ENCODE assay signal across 16 cellular contexts in genomic region chr9:129148463-129149204, GRCh38. TPM values are rescaled to one million over a fixed set of nuclear protein-coding genes. Genes with fewer than 3 reads are reported as not detected.
DNase-seq lines count a peak whose midpoint lies in the region; ATAC-seq and TF ChIP-seq lines count a peak whose summit lies in the region.
"Had no signal": no experiment of that assay in that cellular context is flagged by ENCODE, and none has a peak within 500 bp of the region (broad histone marks: within the 10 kb centered on the region; RNA-seq: fewer than 3 reads in every experiment).

No MANE protein-coding gene starts in this region.

- no peak for DNase-seq in HCT116 (ENCODE audit: low read depth, low spot score)
- DNase-seq in mammary epithelial cell, result no peak
- DNase-seq in psoas muscle, result no peak
- DNase-seq in DMS53 (lab: John Stamatoyannopoulos, UW), result no peak
- no peak for DNase-seq in GM19238 (ENCODE audit: insufficient read length, low spot score)
- no peak for DNase-seq in activated CD4-positive, alpha-beta T cell treated with anti-CD3 and anti-CD28 coated beads for 4 hours
- DNase-seq: activated CD8-positive, alpha-beta memory T cell treated with anti-CD3 and anti-CD28 coated beads for 24 hours; activated effector memory CD4-positive, alpha-beta T cell treated with Interleukin-2 at 50 U/mL for 16 hours; mesendoderm; NCI-H2081; NCI-H526 treated with DMSO at 0.1 percent for 48 hours; small intestine; stimulated activated naive CD4-positive, alpha-beta T cell had no signal

- no peaks in the 10 kb centered on the region for H3K9me3 ChIP-seq in BLaER1 treated with 17β-estradiol and CSF1 and Interleukin-3, amounts not matched to agents 10 nM and 100 nM (replicated peaks in 1 of 11)
- H3K9me3 ChIP-seq in HCT116 (ENCODE audit: control insufficient read depth in 1 of 2, insufficient read depth in 1 of 2, low read depth in 1 of 2, low read length in 2 of 2), result no peaks in the 10 kb centered on the region
- no peaks in the 10 kb centered on the region for H3K9me3 ChIP-seq in mammary epithelial cell (replicated peaks; ENCODE audit: insufficient read depth, low read length)
- H3K9me3 ChIP-seq in psoas muscle, result no peaks in the 10 kb centered on the region

- RAD21 ChIA-PET in HCT116 (lab: Charles Lee; ENCODE audit: low non-redundant PET in 1 of 2, low total read pairs in 2 of 2, uncharacterized antibody in 2 of 2, unreplicated experiment in 2 of 2), result no interaction called here

- intact Hi-C loops in HCT116 (cut with micrococcal nuclease), result no loop called here
- intact Hi-C loops in mammary epithelial cell (cut with micrococcal nuclease), result no loop called here
- intact Hi-C loops in psoas muscle (cut with DNase I), result loop anchor here in 1 of 2 donors (10.0 kb wide), 1 partner anchor 636 kb away; no protein-coding TSS in a partner anchor

- H3K9ac ChIP-seq in BLaER1 treated with 17β-estradiol and CSF1 and Interleukin-3, amounts not matched to agents 10 nM and 100 nM, result peak overlapping the region in 8 of 11 experiments; percentile 2 to 44 (median 27); a peak in 9 of 22 replicates
- H3K9ac ChIP-seq in HCT116 (ENCODE audit: low read length), result no peak overlapping the region
- H3K9ac ChIP-seq in mammary epithelial cell (ENCODE audit: insufficient read depth, low read length), result no peak overlapping the region

- TF ChIP-seq POLR2A in HCT116 (IDR thresholded peaks at IDR 0.05; ENCODE audit: borderline replicate concordance, extremely low read depth, insufficient read depth, insufficient read length), result no peak

- no peaks in the 10 kb centered on the region for H3K27me3 ChIP-seq in BLaER1 treated with 17β-estradiol and CSF1 and Interleukin-3, amounts not matched to agents 10 nM and 100 nM
- H3K27me3 ChIP-seq in HCT116 (ENCODE audit: insufficient read depth, low read length) (no peaks in the 10 kb centered on the region), mammary epithelial cell (ENCODE audit: insufficient read depth, low read length) (no peaks in the 10 kb centered on the region), psoas muscle (ENCODE audit: insufficient read depth in 3 of 3, low read length in 2 of 3) (no peaks in the 10 kb centered on the region)

- no peak overlapping the region for H3K4me3 ChIP-seq in BLaER1 treated with 17β-estradiol and CSF1 and Interleukin-3, amounts not matched to agents 10 nM and 100 nM
- H3K4me3 ChIP-seq in HCT116 (replicated peaks in 1 of 2; ENCODE audit: low read depth in 1 of 2, low read length in 2 of 2), result no peak overlapping the region
- H3K4me3 ChIP-seq in mammary epithelial cell (replicated peaks in 1 of 3; ENCODE audit: insufficient read depth in 1 of 3, low read depth in 2 of 3, low read length in 3 of 3), result no peak overlapping the region
- no peak overlapping the region for H3K4me3 ChIP-seq in psoas muscle

- ATAC-seq in HCT116 (no peak), psoas muscle (no peak), HG03097 (IDR thresholded peaks at IDR 0.05; ENCODE audit: low FRiP score, unreplicated experiment) (no peak)

- CTCF ChIA-PET in HCT116 (lab: Charles Lee), result no interaction called here
- CTCF ChIA-PET in mammary epithelial cell (lab: Charles Lee; ENCODE audit: low non-redundant PET), result no interaction called here

- WGBS in mammary epithelial cell (ENCODE audit: low coverage, missing lambda C conversion rate), result 96% methylated on average over 4 of the region's 6 CpGs
- 67 to 73% (median 70%) methylated on average over 5 to 6 of the region's 6 CpGs for WGBS in psoas muscle, 3 donors

- BruUV-seq in HCT116 (replicated peaks; lab: Mats Ljungman, UMichigan) (TSS peak; percentile 15), mammary epithelial cell (replicated peaks; lab: Mats Ljungman, UMichigan) (TSS peak; percentile 60)

- POLR2A ChIA-PET in HCT116 (lab: Charles Lee), result no interaction called here

- H3K79me2 ChIP-seq in HCT116 (ENCODE audit: insufficient read depth, low read length), result peaks cover 15% of the 10 kb centered on the region; the same call in 1 of the 2 replicates
- H3K79me2 ChIP-seq in mammary epithelial cell (ENCODE audit: insufficient read depth, low read length), result peaks cover 1% of the 10 kb centered on the region

- no peak for TF ChIP-seq RAD21 in HCT116 (IDR thresholded peaks at IDR 0.05; ENCODE audit: low read depth)

- peak overlapping the region in 6 of 11 experiments; percentile 3 to 27 (median 14); a peak in 5 of 22 replicates for H3K4me2 ChIP-seq in BLaER1 treated with 17β-estradiol and CSF1 and Interleukin-3, amounts not matched to agents 10 nM and 100 nM
- no peak overlapping the region for H3K4me2 ChIP-seq in HCT116 (ENCODE audit: low read length)
- H3K4me2 ChIP-seq in mammary epithelial cell (ENCODE audit: insufficient read depth, low read depth, low read length), result no peak overlapping the region

- H2AFZ ChIP-seq in HCT116 (ENCODE audit: low read depth, low read length, poor library complexity, severe bottlenecking), result no peak overlapping the region
- no peak overlapping the region for H2AFZ ChIP-seq in mammary epithelial cell (ENCODE audit: low read depth, low read length)

- H3K36me3 ChIP-seq in BLaER1 treated with 17β-estradiol and CSF1 and Interleukin-3, amounts not matched to agents 10 nM and 100 nM, result peaks cover 24 to 77% (median 45%) of the 10 kb centered on the region in 11 experiments
- peaks cover 8 to 19% of the 10 kb centered on the region in 2 experiments; a peak in 3 of 4 replicates for H3K36me3 ChIP-seq in HCT116 (ENCODE audit: control insufficient read depth in 1 of 2, insufficient read depth in 2 of 2, low read length in 2 of 2)
- peaks cover 2% of the 10 kb centered on the region for H3K36me3 ChIP-seq in mammary epithelial cell (ENCODE audit: insufficient read depth, low read length)
- peaks cover 0 to 48% of the 10 kb centered on the region in 2 donors for H3K36me3 ChIP-seq in psoas muscle (ENCODE audit: insufficient read depth in 1 of 2, low read depth in 1 of 2)

- TF ChIP-seq CTCF in HCT116 (IDR thresholded peaks at IDR 0.05 in 2 of 3, conservative IDR thresholded peaks at IDR 0.05 in 1 of 3; ENCODE audit: borderline replicate concordance in 1 of 3, insufficient read depth in 1 of 3, low read depth in 2 of 3, low read length in 2 of 3), result no peak
- no peak for TF ChIP-seq CTCF in mammary epithelial cell (conservative IDR thresholded peaks at IDR 0.05 in 1 of 2, IDR thresholded peaks at IDR 0.05 in 1 of 2; ENCODE audit: extremely low read depth in 1 of 2, insufficient read depth in 1 of 2, low read depth in 1 of 2, low read length in 2 of 2)
- no peak for TF ChIP-seq CTCF in psoas muscle (IDR thresholded peaks at IDR 0.05)

- peaks cover 36 to 61% (median 49%) of the 10 kb centered on the region in 10 experiments for H3K4me1 ChIP-seq in BLaER1 treated with 17β-estradiol and CSF1 and Interleukin-3, amounts not matched to agents 10 nM and 100 nM
- H3K4me1 ChIP-seq in HCT116 (ENCODE audit: control insufficient read depth in 1 of 2, insufficient read depth in 2 of 2, low read length in 2 of 2) (peaks cover 7 to 23% of the 10 kb centered on the region in 2 experiments), mammary epithelial cell (ENCODE audit: insufficient read depth, low read length) (peaks cover 6% of the 10 kb centered on the region), psoas muscle (peaks cover 37% of the 10 kb centered on the region)

- dilution Hi-C loops in mammary epithelial cell (cut with HindIII; ENCODE audit: low sequenced_read_pairs), result no loop called here

- H3K27ac ChIP-seq in BLaER1 treated with 17β-estradiol and CSF1 and Interleukin-3, amounts not matched to agents 10 nM and 100 nM, result peak overlapping the region in 5 of 11 experiments; percentile 15 to 44 (median 32); a peak in 8 of 22 replicates
- H3K27ac ChIP-seq in HCT116 (ENCODE audit: low read depth, low read length) (0 out of 2 replicates have a peak overlapping the region, but pooled peaks have one; percentile 4), mammary epithelial cell (ENCODE audit: insufficient read depth, low read depth, low read length) (no peak overlapping the region), psoas muscle (peak overlapping the region; percentile 16)
- H3K27ac ChIP-seq: epithelial cell of prostate had no signal

- in situ Hi-C loops in mammary epithelial cell (cut with MboI; ENCODE audit: low sequenced_read_pairs in 2 of 2), result loop anchor here (25.0 kb wide), 2 partner anchors 339 to 639 kb away; no protein-coding TSS in a partner anchor

- peaks cover 0 to 15% (median 0%) of the 10 kb centered on the region in 11 experiments; a peak in 6 of 22 replicates for H4K20me1 ChIP-seq in BLaER1 treated with 17β-estradiol and CSF1 and Interleukin-3, amounts not matched to agents 10 nM and 100 nM
- no peaks in the 10 kb centered on the region for H4K20me1 ChIP-seq in HCT116 (ENCODE audit: insufficient read depth)
- no peaks in the 10 kb centered on the region for H4K20me1 ChIP-seq in mammary epithelial cell (ENCODE audit: insufficient read depth, low read length)

- no peaks in the 10 kb centered on the region for H3K9me2 ChIP-seq in HCT116 (ENCODE audit: insufficient read depth)

TF ChIP-seq in HCT116, 20 proteins besides CTCF, POLR2A, EP300 and RAD21 (continues in another document):
- TF ChIP-seq EZH2phosphoT487 (IDR thresholded peaks at IDR 0.05; ENCODE audit: borderline replicate concordance), result no peak
- TF ChIP-seq CBX3 (IDR thresholded peaks at IDR 0.05; ENCODE audit: low read depth), result no peak
- no peak for TF ChIP-seq FOSL1 (IDR thresholded peaks at IDR 0.05; ENCODE audit: low read depth)
- no peak for TF ChIP-seq EGR1 (IDR thresholded peaks at IDR 0.05; ENCODE audit: low read depth)
- TF ChIP-seq ZFX (IDR thresholded peaks at IDR 0.05), result no peak
- TF ChIP-seq POLR2AphosphoS5 (IDR thresholded peaks at IDR 0.05; ENCODE audit: low read depth, low read length), result no peak
- TF ChIP-seq SRF (IDR thresholded peaks at IDR 0.05; ENCODE audit: low read depth), result no peak
- TF ChIP-seq TCF7L2 (IDR thresholded peaks at IDR 0.05; ENCODE audit: borderline replicate concordance, extremely low read depth, insufficient read depth, insufficient read length), result no peak

RNA-seq across cellular contexts. Expression of gene IER5L, which starts 29.4 kb away (rescaled TPM):
- total RNA-seq in HCT116 (2021; ENCODE audit: unreplicated experiment) (195 TPM), mammary epithelial cell (10 to 100 TPM; 13.5 to 34.2 TPM), psoas muscle (1 to 10 TPM; 1.7 to 4.5 (median 3.4) TPM)
- polyA plus RNA-seq in HCT116 (2012), result 89.2 and 104 TPM in 2 replicates
- polyA plus RNA-seq in mammary epithelial cell (7.0 TPM), psoas muscle (1 to 10 TPM; 1.4 to 8.3 (median 3.0) TPM)
- polyA minus RNA-seq in mammary epithelial cell, result 1.4 TPM

RNA-seq across cellular contexts. Expression of gene PTPA, which starts 37.4 kb away (rescaled TPM):
- total RNA-seq in HCT116 (2021; ENCODE audit: unreplicated experiment), result 177 TPM
- 168 and 172 TPM in 2 replicates for polyA plus RNA-seq in HCT116 (2012)
- total RNA-seq in mammary epithelial cell, result 100 to 1,000 TPM in 1 of 2 donors, 10 to 100 TPM in 1; 73.7 to 122 TPM
- polyA plus RNA-seq in mammary epithelial cell, result 120 TPM
- polyA minus RNA-seq in mammary epithelial cell, result 218 TPM
- 100 to 1,000 TPM in 2 of 4 donors, 10 to 100 TPM in 2; 95.1 to 110 (median 102) TPM for total RNA-seq in psoas muscle
- 100 to 1,000 TPM in 1 of 3 donors, 10 to 100 TPM in 2; 54.1 to 109 (median 83.1) TPM for polyA plus RNA-seq in psoas muscle

RNA-seq across cellular contexts. Expression of gene CRAT, which starts 38.0 kb away (rescaled TPM):
- total RNA-seq in HCT116 (2021; ENCODE audit: unreplicated experiment) (29.0 TPM), mammary epithelial cell (10 to 100 TPM; 11.1 to 17.7 TPM), psoas muscle (100 to 1,000 TPM; 123 to 229 (median 164) TPM)
- 29.3 and 32.2 TPM in 2 replicates for polyA plus RNA-seq in HCT116 (2012)
- polyA plus RNA-seq in mammary epithelial cell (2.5 TPM), psoas muscle (100 to 1,000 TPM in 2 of 3 donors, 10 to 100 TPM in 1; 88.7 to 106 (median 100) TPM)
- polyA minus RNA-seq in mammary epithelial cell, result 0.52 TPM

Comparison
In these comparisons a context has a peak if more than half of its experiments do, and no peak if none do; other contexts are left out.
1. H3K4me2 ChIP-seq: peak in BLaER1 treated with 17β-estradiol and CSF1 and Interleukin-3, amounts not matched to agents 10 nM and 100 nM (6 of 11); none in HCT116 (single experiment) and mammary epithelial cell (single experiment).
2. H3K9ac ChIP-seq: peak in BLaER1 treated with 17β-estradiol and CSF1 and Interleukin-3, amounts not matched to agents 10 nM and 100 nM (8 of 11); none in HCT116 (single experiment) and mammary epithelial cell (single experiment).